In the genomic region with DNA sequence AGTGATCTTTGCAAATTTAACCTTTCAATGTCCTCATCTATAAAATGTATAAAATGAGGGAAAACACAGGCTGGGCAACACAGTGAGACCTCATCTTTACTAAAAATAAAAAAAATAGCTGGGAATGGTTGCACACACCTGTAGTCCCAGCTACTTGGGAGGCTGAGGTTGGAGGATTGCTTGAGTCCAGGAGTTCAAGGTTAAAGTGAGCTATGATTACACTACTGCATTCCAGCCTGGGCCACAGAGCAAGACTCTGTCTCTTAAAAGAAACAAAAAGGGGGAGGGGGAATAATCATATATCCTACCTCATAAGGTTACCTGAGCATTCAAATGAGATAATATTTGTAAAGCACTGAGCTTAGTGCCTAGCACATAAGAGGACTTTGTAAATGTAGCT, we compare ENCODE assay signal across 26 cellular contexts.
"Had no signal": no experiment of that assay in that cellular context is flagged by ENCODE, and none has a peak within 500 bp of the region (broad histone marks: within the 10 kb centered on the region; RNA-seq: fewer than 3 reads in every experiment).

No MANE protein-coding gene starts in this region.

- DNase-seq: stimulated activated CD4-positive, alpha-beta T cell treated with anti-CD3 and anti-CD28 coated beads, Interleukin-2, amount 100 ng/mL, for 48 hours; stimulated activated CD4-positive, alpha-beta T cell treated with anti-CD3 and anti-CD28 coated beads, Interleukin-4, amount 100 ng/mL, for 1 hour; stimulated activated CD4-positive, alpha-beta T cell treated with anti-CD3 and anti-CD28 coated beads, Interleukin-4, amount 100 ng/mL, for 24 hours; stimulated activated CD4-positive, alpha-beta T cell treated with anti-CD3 and anti-CD28 coated beads, Interleukin-4, amount 100 ng/mL, for 4 hours; stimulated activated CD8-positive, alpha-beta memory T cell treated with anti-CD3 and anti-CD28 coated beads, Interleukin-4, amount 100 ng/mL, for 48 hours; stimulated activated naive B cell treated with anti-CD40 and anti-IgM and Interleukin-4, amounts not matched to agents 10 μg/mL and 1 μg/mL and 100 μg/mL, for 72 hours; stimulated activated naive CD4-positive, alpha-beta T cell; stimulated activated naive CD4-positive, alpha-beta T cell treated with Interleukin-2 at 50 U/mL for 16 hours; stimulated activated naive CD8-positive, alpha-beta T cell treated with anti-CD3 and anti-CD28 coated beads, Interleukin-15, amount 100 ng/mL, for 72 hours; stimulated activated naive CD8-positive, alpha-beta T cell treated with anti-CD3 and anti-CD28 coated beads, Interleukin-15, Interleukin-2, amounts not matched to agents 100 U/mL and 50 U/mL, for 24 hours; stomach; substantia nigra; testis; thyroid gland; tibial artery; transverse colon; upper lobe of left lung; upper lobe of right lung; uterus had no signal

- H3K4me1 ChIP-seq: uterus had no signal

- H3K36me3 ChIP-seq: uterus had no signal

- H3K27ac ChIP-seq: stomach, suprapubic skin, testis, thoracic aorta, thyroid gland, tibial artery, tibial nerve, transverse colon, upper lobe of left lung, upper lobe of right lung, uterus, vagina had no signal

- H3K4me3 ChIP-seq: stomach, suprapubic skin, testis, thoracic aorta, thyroid gland, tibial artery, tibial nerve, transverse colon, upper lobe of left lung, upper lobe of right lung, uterus, vagina had no signal

- ATAC-seq: stimulated activated effector memory CD8-positive, alpha-beta T cell treated with anti-CD3 and anti-CD28 coated beads, Interleukin-12 subunit alpha, Interleukin-12 subunit beta, amount 100 ng/mL, for 72 hours; stimulated activated memory B cell treated with anti-CD40 and anti-IgM and Interleukin-4, amounts not matched to agents 10 μg/mL and 1 μg/mL and 100 μg/mL, for 72 hours; stimulated activated naive B cell treated with anti-CD40 and anti-IgM and Interleukin-4, amounts not matched to agents 10 μg/mL and 1 μg/mL and 100 μg/mL, for 72 hours; stimulated activated naive CD8-positive, alpha-beta T cell treated with anti-CD3 and anti-CD28 coated beads, Interleukin-15, amount 100 ng/mL, for 72 hours; stimulated activated naive CD8-positive, alpha-beta T cell treated with anti-CD3 and anti-CD28 coated beads, Interleukin-15, Interleukin-2, amounts not matched to agents 100 U/mL and 50 U/mL, for 24 hours; upper lobe of right lung had no signal

- H3K9me3 ChIP-seq: stomach, suprapubic skin, testis, thoracic aorta, thyroid gland, tibial artery, tibial nerve, transverse colon, upper lobe of left lung, upper lobe of right lung, uterus, vagina had no signal

- FAIRE-seq: urothelium cell line had no signal

- H3K27me3 ChIP-seq: stomach, suprapubic skin, testis, thyroid gland, tibial artery, tibial nerve, transverse colon, upper lobe of left lung, upper lobe of right lung, uterus, vagina had no signal
